Comparison of ENCODE assay signal across 8 cellular contexts in the genomic region with DNA sequence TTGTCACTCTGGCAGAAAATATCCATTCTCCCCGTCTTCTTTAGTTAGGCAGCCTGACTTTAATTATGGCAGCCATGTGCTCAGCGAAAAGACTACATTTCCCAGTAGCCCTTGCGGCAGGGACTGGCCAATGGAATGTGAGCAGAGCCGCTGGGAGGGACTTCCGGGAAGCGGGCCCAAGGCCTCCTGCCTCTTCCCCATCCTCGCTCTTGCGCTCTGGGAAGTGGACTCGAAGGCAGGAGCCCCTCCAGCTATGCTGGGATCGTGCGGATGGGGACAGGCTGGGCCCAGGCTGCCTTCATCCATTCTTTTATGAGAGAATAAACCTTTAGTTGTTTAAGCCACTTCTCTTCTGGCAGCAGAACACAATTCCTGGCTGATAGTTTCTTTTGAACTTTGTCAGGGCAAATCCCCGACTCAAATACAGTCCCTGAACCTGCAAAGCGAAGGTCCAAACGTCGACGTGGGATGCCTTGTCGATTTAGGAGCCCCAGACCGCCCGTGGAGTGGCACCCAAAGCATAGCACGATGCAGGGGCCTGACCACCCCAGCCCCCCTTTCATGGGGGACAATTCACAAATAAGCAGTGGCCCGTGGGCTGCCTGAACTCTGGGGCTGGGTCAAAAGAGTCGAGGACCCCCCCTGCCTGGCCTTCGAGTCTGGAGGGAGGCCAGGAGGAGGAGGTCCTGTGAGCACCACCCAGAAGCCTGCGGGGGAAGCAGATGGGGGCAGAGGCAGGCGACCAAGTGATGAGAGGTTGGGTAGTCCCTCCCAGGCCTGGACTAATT. TPM values are rescaled to one million over a fixed set of nuclear protein-coding genes. Genes with fewer than 3 reads are reported as not detected.
DNase-seq lines count a peak whose midpoint lies in the region; ATAC-seq and TF ChIP-seq lines count a peak whose summit lies in the region.

No MANE protein-coding gene starts in this region.

- no peaks in the 10 kb centered on the region for H3K27me3 ChIP-seq in right cardiac atrium (ENCODE audit: control insufficient read depth, insufficient read depth)
- no peaks in the 10 kb centered on the region for H3K27me3 ChIP-seq in gastrocnemius medialis

- ATAC-seq in HG02798 (IDR thresholded peaks at IDR 0.05; ENCODE audit: poor library complexity, unreplicated experiment) = peak; percentile 92
- peak; percentile 99 for ATAC-seq in T-helper 17 cell
- ATAC-seq in right cardiac atrium = peak; percentile 85 to 91
- peak; percentile 59 to 84 for ATAC-seq in gastrocnemius medialis
- ATAC-seq in HG03457 (IDR thresholded peaks at IDR 0.05; ENCODE audit: unreplicated experiment) = no peak

- H3K36me3 ChIP-seq in gastrocnemius medialis = no peaks in the 10 kb centered on the region

- TF ChIP-seq POLR2A in gastrocnemius medialis (IDR thresholded peaks at IDR 0.05) = no peak

- H3K4me3 Mint-ChIP-seq in T-helper 17 cell = no peak overlapping the region

- H3K4me1 Mint-ChIP-seq in T-helper 17 cell = peaks cover 14% of the 10 kb centered on the region

- peaks cover 2% of the 10 kb centered on the region for H3K36me3 Mint-ChIP-seq in T-helper 17 cell (ENCODE audit: low read depth)

- peak overlapping the region; percentile 2 for H3K27ac ChIP-seq in right cardiac atrium (ENCODE audit: low read length)
- H3K27ac ChIP-seq in gastrocnemius medialis = peak overlapping the region; percentile 69 to 80 (median 76)

- TF ChIP-seq CTCF in GM13977 (IDR thresholded peaks at IDR 0.05; ENCODE audit: extremely low read depth, insufficient read depth, missing control alignments) (no peak), gastrocnemius medialis (IDR thresholded peaks at IDR 0.05 in 4 of 5, conservative IDR thresholded peaks at IDR 0.05 in 1 of 5) (no peak)

- in situ Hi-C loops in GM13977 (cut with MboI; ENCODE audit: low pct_unique_long_range_greater_than_20kb, low sequenced_read_pairs, unreplicated experiment) = no loop called here
- in situ Hi-C loops in gastrocnemius medialis (cut with MboI; ENCODE audit: low sequenced_read_pairs in 4 of 4) = loop anchor here in 2 of 4 donors (25.0 kb wide), 2 partner anchors 483 to 783 kb away; no protein-coding TSS in a partner anchor

- no peaks in the 10 kb centered on the region for H3K27me3 Mint-ChIP-seq in T-helper 17 cell

- H3K4me3 ChIP-seq in right cardiac atrium (ENCODE audit: low read length) (no peak overlapping the region), gastrocnemius medialis (no peak overlapping the region)

- DNase-seq in GM13977 (ENCODE audit: low spot score) (peak; percentile 91), NCI-H146 treated with DMSO at 0.1 percent for 48 hours (lab: John Stamatoyannopoulos, UW; ENCODE audit: unreplicated experiment) (peak; percentile 36), T-helper 17 cell (peak; percentile 70 to 80 (median 73)), amniotic epithelial cell (ENCODE audit: low read depth) (peak; percentile 88), right cardiac atrium (peak; percentile 92 to 96 (median 94)), gastrocnemius medialis (peak; percentile 75 to 86)

- intact Hi-C loops in right cardiac atrium (cut with DNase I) (loop anchor here in 2 of 4 donors (5.0 kb wide), 2 partner anchors 133 to 228 kb away; no protein-coding TSS in a partner anchor), gastrocnemius medialis (cut with DNase I; ENCODE audit: low total_unique reads) (loop anchor here (1.0 to 2.0 kb wide), 2 partner anchors 27 to 200 kb away; partner anchors contain the start of gene DCP1B)

- WGBS in right cardiac atrium = 62% methylated on average over 25 of the region's 25 CpGs

- no peaks in the 10 kb centered on the region for H3K4me1 ChIP-seq in right cardiac atrium (ENCODE audit: control insufficient read depth, insufficient read depth, low read length)
- H3K4me1 ChIP-seq in gastrocnemius medialis = peaks cover 10 to 16% of the 10 kb centered on the region in 2 donors

- H3K9me3 ChIP-seq in T-helper 17 cell (ENCODE audit: control insufficient read depth, low read length, poor library complexity, severe bottlenecking) (no peaks in the 10 kb centered on the region), right cardiac atrium (ENCODE audit: control insufficient read depth, low read length) (no peaks in the 10 kb centered on the region), gastrocnemius medialis (no peaks in the 10 kb centered on the region)

- H3K27ac Mint-ChIP-seq in T-helper 17 cell = no peak overlapping the region

RNA-seq across cellular contexts. Expression of gene LRTM2, which starts 15.6 kb away (rescaled TPM):
- total RNA-seq in T-helper 17 cell (not detected), right cardiac atrium (not detected), gastrocnemius medialis (not detected)
- not detected for polyA plus RNA-seq in right cardiac atrium

Comparison
In these comparisons a context has a peak if more than half of its experiments do, and no peak if none do; other contexts are left out.
1. DNase-seq: peak in every context shown above with its lines; median percentile 94 in right cardiac atrium; 91 in GM13977; 88 in amniotic epithelial cell; 80 in gastrocnemius medialis; 73 in T-helper 17 cell; 36 in NCI-H146 treated with DMSO at 0.1 percent for 48 hours.